Comparison of ENCODE assay signal across 9 cellular contexts in genomic region chr5:157745041-157745456, GRCh38. TPM values are rescaled to one million over a fixed set of nuclear protein-coding genes. Genes with fewer than 3 reads are reported as not detected.
DNase-seq lines count a peak whose midpoint lies in the region; ATAC-seq and TF ChIP-seq lines count a peak whose summit lies in the region.
"Had no signal": no experiment of that assay in that cellular context is flagged by ENCODE, and none has a peak within 500 bp of the region (broad histone marks: within the 10 kb centered on the region; RNA-seq: fewer than 3 reads in every experiment).

No MANE protein-coding gene starts in this region.

- intact Hi-C loops in HCT116 (cut with micrococcal nuclease): loop anchor here (10.0 kb wide), 2 partner anchors 490 to 600 kb away; partner anchors contain the start of gene MED7

- peak overlapping the region; percentile 72 to 82; a peak in 3 of 4 replicates for H3K4me3 ChIP-seq in HCT116 (replicated peaks in 1 of 2; ENCODE audit: low read depth in 1 of 2, low read length in 2 of 2)
- H3K4me3 ChIP-seq in fibroblast of mammary gland (ENCODE audit: control insufficient read depth, low read depth, low read length): peak overlapping the region; percentile 70
- peak overlapping the region; percentile 75 for H3K4me3 ChIP-seq in skeletal muscle satellite cell (ENCODE audit: low read length)

- no peaks in the 10 kb centered on the region for H3K79me2 ChIP-seq in HCT116 (ENCODE audit: insufficient read depth, low read length)

- H3K27me3 ChIP-seq in HCT116 (ENCODE audit: insufficient read depth, low read length): no peaks in the 10 kb centered on the region
- H3K27me3 ChIP-seq in skeletal muscle satellite cell (ENCODE audit: control insufficient read depth, insufficient read depth, low read length): no peaks in the 10 kb centered on the region

- CTCF ChIA-PET in HCT116 (lab: Charles Lee): no interaction called here

- H4K20me1 ChIP-seq in HCT116 (ENCODE audit: insufficient read depth): no peaks in the 10 kb centered on the region

- TF ChIP-seq CTCF in HCT116 (IDR thresholded peaks at IDR 0.05 in 2 of 3, conservative IDR thresholded peaks at IDR 0.05 in 1 of 3; ENCODE audit: borderline replicate concordance in 1 of 3, insufficient read depth in 1 of 3, low read depth in 2 of 3, low read length in 2 of 3): no peak
- TF ChIP-seq CTCF in fibroblast of mammary gland (conservative IDR thresholded peaks at IDR 0.05; ENCODE audit: control insufficient read depth, insufficient read depth, low read depth, low read length): no peak

- no peaks in the 10 kb centered on the region for H3K9me2 ChIP-seq in HCT116 (ENCODE audit: insufficient read depth)

- no peaks in the 10 kb centered on the region for H3K9me3 ChIP-seq in HCT116 (ENCODE audit: control insufficient read depth in 1 of 2, insufficient read depth in 1 of 2, low read depth in 1 of 2, low read length in 2 of 2)
- no peaks in the 10 kb centered on the region for H3K9me3 ChIP-seq in skeletal muscle satellite cell (replicated peaks; ENCODE audit: low read length)

- RAD21 ChIA-PET in HCT116 (lab: Charles Lee; ENCODE audit: low non-redundant PET in 1 of 2, low total read pairs in 2 of 2, uncharacterized antibody in 2 of 2, unreplicated experiment in 2 of 2): no interaction called here

- H3K4me2 ChIP-seq in HCT116 (ENCODE audit: low read length) (peak overlapping the region; percentile 88), skeletal muscle satellite cell (ENCODE audit: low read length) (peak overlapping the region; percentile 100)

- H2AFZ ChIP-seq in HCT116 (ENCODE audit: low read depth, low read length, poor library complexity, severe bottlenecking): no peak overlapping the region

- H3K4me1 ChIP-seq in HCT116 (ENCODE audit: control insufficient read depth in 1 of 2, insufficient read depth in 2 of 2, low read length in 2 of 2) (peaks cover 8 to 24% of the 10 kb centered on the region in 2 experiments; a peak in 2 of 4 replicates), skeletal muscle satellite cell (ENCODE audit: control insufficient read depth, insufficient read depth, low read length) (peaks cover 42% of the 10 kb centered on the region)

- no TSS peak for BruUV-seq in HCT116 (replicated peaks; lab: Mats Ljungman, UMichigan)

- no peak for TF ChIP-seq POLR2A in HCT116 (IDR thresholded peaks at IDR 0.05; ENCODE audit: borderline replicate concordance, extremely low read depth, insufficient read depth, insufficient read length)

- DNase-seq in HCT116 (ENCODE audit: low read depth, low spot score): no peak
- peak; percentile 38 for DNase-seq in SK-N-DZ (ENCODE audit: low spot score)
- no peak for DNase-seq in fibroblast of mammary gland (ENCODE audit: low read depth)
- DNase-seq in pons (ENCODE audit: low spot score): no peak
- no peak for DNase-seq in stimulated activated CD4-positive, alpha-beta T cell treated with anti-CD3 and anti-CD28 coated beads, Interleukin-1b, Interleukin-23, amount 100 ng/mL, for 48 hours
- DNase-seq: mesendoderm had no signal

- POLR2A ChIA-PET in HCT116 (lab: Charles Lee): no interaction called here

- no peak for TF ChIP-seq RAD21 in HCT116 (IDR thresholded peaks at IDR 0.05; ENCODE audit: low read depth)

- H3K36me3 ChIP-seq in HCT116 (ENCODE audit: control insufficient read depth in 1 of 2, insufficient read depth in 2 of 2, low read length in 2 of 2) (no peaks in the 10 kb centered on the region; a peak in 1 of 4 replicates), skeletal muscle satellite cell (ENCODE audit: insufficient read depth, low read length) (no peaks in the 10 kb centered on the region)

- no peak for ATAC-seq in HCT116
- ATAC-seq in GM18519 (IDR thresholded peaks at IDR 0.05; ENCODE audit: low FRiP score, unreplicated experiment): no peak

- H3K9ac ChIP-seq in HCT116 (ENCODE audit: low read length) (no peak overlapping the region), skeletal muscle satellite cell (ENCODE audit: low read depth, low read length) (peak overlapping the region; percentile 81)

- no peak overlapping the region for H3K27ac ChIP-seq in HCT116 (ENCODE audit: low read depth, low read length)
- H3K27ac ChIP-seq: RWPE1 had no signal

TF ChIP-seq in HCT116, 20 proteins besides CTCF, POLR2A, EP300 and RAD21:
- TF ChIP-seq SRF (IDR thresholded peaks at IDR 0.05; ENCODE audit: low read depth): no peak

RNA-seq across cellular contexts. Expression of gene LSM11, which starts 1.5 kb away (rescaled TPM):
- total RNA-seq in HCT116 (2021; ENCODE audit: unreplicated experiment): 6.2 TPM
- 2.3 and 3.2 TPM in 2 replicates for polyA plus RNA-seq in HCT116 (2012)
- 8.6 and 11.6 TPM in 2 replicates for polyA plus RNA-seq in SK-N-DZ (2014; cell fraction: cytosol; rRNA removed)
- polyA plus RNA-seq in SK-N-DZ (2014; cell fraction: nucleus; rRNA removed): 13.4 and 14.6 TPM in 2 replicates
- total RNA-seq in skeletal muscle satellite cell (2012; rRNA removed): 3.0 and 3.3 TPM in 2 replicates

RNA-seq across cellular contexts. Expression of gene THG1L, which starts 13.8 kb away (rescaled TPM):
- 33.9 TPM for total RNA-seq in HCT116 (2021; ENCODE audit: unreplicated experiment)
- 61.0 and 63.2 TPM in 2 replicates for polyA plus RNA-seq in HCT116 (2012)
- 12.7 and 17.4 TPM in 2 replicates for polyA plus RNA-seq in SK-N-DZ (2014; cell fraction: cytosol; rRNA removed)
- 3.3 and 6.6 TPM in 2 replicates for polyA plus RNA-seq in SK-N-DZ (2014; cell fraction: nucleus; rRNA removed)
- total RNA-seq in skeletal muscle satellite cell (2012; rRNA removed): 18.1 and 24.6 TPM in 2 replicates
